In the genomic region with DNA sequence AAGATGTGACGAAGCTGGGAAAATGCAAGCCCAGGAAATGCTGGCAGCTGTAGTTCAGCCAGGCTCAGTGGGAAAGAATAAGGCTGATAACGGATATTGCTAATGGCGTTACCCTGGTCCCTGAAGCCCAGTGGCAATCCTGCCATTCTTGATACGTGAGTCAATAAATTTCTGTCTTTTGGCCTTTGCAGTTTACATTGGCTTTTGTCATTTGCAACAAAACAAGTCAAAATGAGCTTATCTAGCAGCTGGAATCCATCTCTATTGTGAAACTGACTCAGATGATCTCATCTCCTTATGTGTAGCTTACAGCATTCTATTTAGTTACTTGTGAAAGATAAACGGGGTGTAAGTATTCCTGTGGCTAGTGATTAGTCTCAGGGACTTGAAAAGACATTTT, we compare ENCODE assay signal across 18 cellular contexts. TPM values are rescaled to one million over a fixed set of nuclear protein-coding genes. Genes with fewer than 3 reads are reported as not detected.
A peak's percentile ranks its signal among the peaks of the same experiment; 100 is the strongest.
DNase-seq lines count a peak whose midpoint lies in the region; ATAC-seq and TF ChIP-seq lines count a peak whose summit lies in the region.
"Had no signal": no experiment of that assay in that cellular context is flagged by ENCODE, and none has a peak within 500 bp of the region (broad histone marks: within the 10 kb centered on the region; RNA-seq: fewer than 3 reads in every experiment).

No MANE protein-coding gene starts in this region.

- H2AFZ ChIP-seq in IMR-90 (replicated peaks; ENCODE audit: low read length, poor library complexity) (peak overlapping the region; percentile 29), mesenchymal stem cell (ENCODE audit: low read depth, low read length) (no peak overlapping the region)

- no peaks in the 10 kb centered on the region for H4K20me1 ChIP-seq in IMR-90 (ENCODE audit: insufficient read depth, low read length)
- H4K20me1 ChIP-seq: BLaER1 had no signal

- H4K91ac ChIP-seq in IMR-90 (ENCODE audit: insufficient read depth, low read depth, low read length): peak overlapping the region; percentile 50; the same call in 1 of the 2 replicates
- H4K91ac ChIP-seq in mesenchymal stem cell (ENCODE audit: low read length): no peak overlapping the region

- H2BK15ac ChIP-seq in IMR-90 (ENCODE audit: low read depth, low read length) (0 out of 3 replicates have a peak overlapping the region, but pooled peaks have one; percentile 32), mesenchymal stem cell (ENCODE audit: low read depth, poor library complexity, severe bottlenecking) (no peak overlapping the region)

- H3K4me2 ChIP-seq in IMR-90 (ENCODE audit: low read depth, low read length): peak overlapping the region; percentile 56
- H3K4me2 ChIP-seq in mesenchymal stem cell (ENCODE audit: low read length, poor library complexity, severe bottlenecking): no peak overlapping the region
- H3K4me2 ChIP-seq: BLaER1 had no signal

- no peak for TF ChIP-seq RAD21 in IMR-90 (IDR thresholded peaks at IDR 0.05; ENCODE audit: low read length)

- H3K27ac ChIP-seq in AG04450 (ENCODE audit: low read depth, low read length): peak overlapping the region; percentile 85
- peak overlapping the region; percentile 68; the same call in 1 of the 2 replicates for H3K27ac ChIP-seq in IMR-90 (ENCODE audit: insufficient read depth, low read length)
- H3K27ac ChIP-seq in mesenchymal stem cell (ENCODE audit: low read length, poor library complexity, severe bottlenecking): no peak overlapping the region
- H3K27ac ChIP-seq: BLaER1, gastrocnemius medialis, pancreas, vagina, WERI-Rb-1 had no signal

- POLR2A ChIA-PET in AG04450 (lab: Yijun Ruan, JAX) (interaction anchor here (0.7 kb wide), 1 partner anchor 45 kb away, joined by 4 read pairs; a partner anchor contains a TSS), IMR-90 (lab: Charles Lee; ENCODE audit: unreplicated experiment) (interaction anchor here (0.5 kb wide), 1 partner anchor 45 kb away, joined by 17 read pairs; a partner anchor contains a TSS)

- intact Hi-C loops in IMR-90 (cut with micrococcal nuclease): loop anchor here (2.0 kb wide), 1 partner anchor 65 kb away; no protein-coding TSS in a partner anchor

- H2AK9ac ChIP-seq in IMR-90 (replicated peaks; ENCODE audit: low read depth, low read length, poor library complexity): no peak overlapping the region

- H2AK5ac ChIP-seq in IMR-90 (ENCODE audit: low read depth, low read length): 0 out of 2 replicates have a peak overlapping the region, but pooled peaks have one; percentile 0
- no peak overlapping the region for H2AK5ac ChIP-seq in mesenchymal stem cell (ENCODE audit: low read length, severe bottlenecking)

- H3K9ac ChIP-seq in IMR-90 (ENCODE audit: low read depth, low read length) (peak overlapping the region; percentile 34; the same call in 1 of the 2 replicates), mesenchymal stem cell (ENCODE audit: low read length) (peak overlapping the region; percentile 65)
- H3K9ac ChIP-seq: BLaER1 had no signal

- WGBS in IMR-90 (ENCODE audit: extremely low coverage in 2 of 2, insufficient read length in 1 of 2), 2 experiments: 11% methylated on average over 3 of the region's 5 CpGs; no CpG with 5 or more reads in 1 of the 2 experiments
- 57% methylated on average over 4 of the region's 5 CpGs for WGBS in mesenchymal stem cell

- H3K27me3 ChIP-seq in AG04450 (ENCODE audit: control insufficient read depth, insufficient read depth, low read length) (no peaks in the 10 kb centered on the region), IMR-90 (ENCODE audit: control insufficient read depth, insufficient read depth, low read length) (no peaks in the 10 kb centered on the region), mesenchymal stem cell (ENCODE audit: control insufficient read depth in 1 of 2, insufficient read depth in 1 of 2, low read length in 2 of 2) (no peaks in the 10 kb centered on the region)
- H3K27me3 ChIP-seq: BLaER1, gastrocnemius medialis, pancreas, vagina had no signal

- H3K36me3 ChIP-seq in IMR-90 (ENCODE audit: control insufficient read depth, insufficient read depth, low read length) (peaks cover 2% of the 10 kb centered on the region), mesenchymal stem cell (ENCODE audit: control insufficient read depth in 1 of 2, insufficient read depth in 2 of 2, low read depth in 1 of 2, low read length in 2 of 2) (peaks cover 7 to 17% of the 10 kb centered on the region in 2 experiments)
- H3K36me3 ChIP-seq: vagina had no signal

- H2BK12ac ChIP-seq in mesenchymal stem cell (ENCODE audit: low read length in 2 of 2): no peak overlapping the region

- dilution Hi-C loops in IMR-90 (cut with HindIII; ENCODE audit: low sequenced_read_pairs, unreplicated experiment): no loop called here

- H3K79me1 ChIP-seq in IMR-90 (ENCODE audit: low read depth in 1 of 2, low read length in 2 of 2) (peaks cover 0 to 8% of the 10 kb centered on the region in 2 experiments; a peak in 2 of 4 replicates), mesenchymal stem cell (replicated peaks; ENCODE audit: low read length, poor library complexity, severe bottlenecking) (peaks cover 3% of the 10 kb centered on the region)

- in situ Hi-C loops in IMR-90 (cut with MboI; ENCODE audit: low sequenced_read_pairs): no loop called here

- no TSS peak for BruUV-seq in IMR-90 (replicated peaks; lab: Mats Ljungman, UMichigan)

- H2BK120ac ChIP-seq in IMR-90 (ENCODE audit: low read depth, low read length): peak overlapping the region; percentile 80
- no peak overlapping the region for H2BK120ac ChIP-seq in mesenchymal stem cell (ENCODE audit: low read depth, low read length)

- peak overlapping the region in 1 of 2 experiments; percentile 38; a peak in 1 of 4 replicates for H4K8ac ChIP-seq in IMR-90 (ENCODE audit: low read depth in 2 of 2, low read length in 2 of 2)
- no peak overlapping the region for H4K8ac ChIP-seq in mesenchymal stem cell (ENCODE audit: low read length)

- H3K18ac ChIP-seq in IMR-90 (ENCODE audit: low read depth, low read length): peak overlapping the region; percentile 63; the same call in 1 of the 2 replicates
- H3K18ac ChIP-seq in mesenchymal stem cell (ENCODE audit: low read depth in 1 of 2, low read length in 2 of 2): no peak overlapping the region

- TF ChIP-seq POLR2A in IMR-90 (IDR thresholded peaks at IDR 0.05; ENCODE audit: low read depth, low read length) (no peak), erythroblast (IDR thresholded peaks at IDR 0.05; ENCODE audit: low read length) (no peak)

- H3K14ac ChIP-seq in IMR-90 (replicated peaks; ENCODE audit: low read depth, low read length) (no peak overlapping the region; the same call in 1 of the 2 replicates), mesenchymal stem cell (ENCODE audit: low read length in 2 of 2) (no peak overlapping the region)

- H3K9me1 ChIP-seq in IMR-90 (ENCODE audit: insufficient read depth, low read length): peaks cover 3% of the 10 kb centered on the region; the same call in 1 of the 2 replicates

- H3K4me3 ChIP-seq in AG04450 (ENCODE audit: low read depth, low read length) (no peak overlapping the region), IMR-90 (ENCODE audit: insufficient read depth, low read depth, low read length) (no peak overlapping the region), mesenchymal stem cell (ENCODE audit: insufficient read depth in 1 of 2, low read depth in 1 of 2, low read length in 2 of 2) (peak overlapping the region in 1 of 2 experiments; percentile 46)
- H3K4me3 ChIP-seq: BLaER1, coronary artery, gastrocnemius medialis, pancreas, vagina had no signal

- CTCF ChIA-PET in AG04450 (lab: Charles Lee): interaction anchor here (0.6 kb wide), 1 partner anchor 45 kb away, joined by 3 read pairs; a partner anchor contains a TSS
- CTCF ChIA-PET in IMR-90 (lab: Yijun Ruan, JAX): no interaction called here

- peak overlapping the region; percentile 73; the same call in 1 of the 2 replicates for H2BK20ac ChIP-seq in IMR-90 (ENCODE audit: low read depth, low read length)

- H3K56ac ChIP-seq in IMR-90 (ENCODE audit: extremely low read depth, insufficient read depth, low read length): 0 out of 2 replicates have a peak overlapping the region, but pooled peaks have one; percentile 19

- peak overlapping the region; percentile 94 for H2BK5ac ChIP-seq in IMR-90 (ENCODE audit: low read depth, low read length, poor library complexity, severe bottlenecking)
- H2BK5ac ChIP-seq in mesenchymal stem cell (ENCODE audit: low read depth, low read length, poor library complexity, severe bottlenecking): no peak overlapping the region

- DNase-seq in AG04450 (ENCODE audit: low read depth, low spot score) (peak; percentile 81), IMR-90 (peak; percentile 96), erythroblast (lab: John Stamatoyannopoulos, UW) (peak; percentile 3 to 5), mesenchymal stem cell (peak; percentile 92), SKM-1 treated with dmso at 0.1 percent for 144 hours (lab: John Stamatoyannopoulos, UW; ENCODE audit: unreplicated experiment) (no peak), iPS-NIHi11 (ENCODE audit: low spot score) (no peak)
- no peak for DNase-seq in stimulated activated CD4-positive, alpha-beta T cell treated with anti-CD3 and anti-CD28 coated beads, Interleukin-2, amount 100 ng/mL, for 24 hours
- DNase-seq: DND-41; gastrocnemius medialis; pancreas; SHP77; stimulated activated naive CD4-positive, alpha-beta T cell; WERI-Rb-1 had no signal

- peaks cover 9% of the 10 kb centered on the region for H3K4me1 ChIP-seq in IMR-90 (ENCODE audit: control insufficient read depth, insufficient read depth, low read length)
- H3K4me1 ChIP-seq in mesenchymal stem cell (ENCODE audit: control insufficient read depth, insufficient read depth, low read depth, low read length): no peaks in the 10 kb centered on the region
- H3K4me1 ChIP-seq: BLaER1, gastrocnemius medialis, pancreas, vagina had no signal

- peak overlapping the region; percentile 13; the same call in 1 of the 2 replicates for H4K5ac ChIP-seq in IMR-90 (ENCODE audit: low read depth, low read length)

- TF ChIP-seq CTCF in AG04450 (IDR thresholded peaks at IDR 0.05; ENCODE audit: low read depth, low read length) (no peak), IMR-90 (conservative IDR thresholded peaks at IDR 0.05; ENCODE audit: low read depth, low read length) (no peak)

- no peaks in the 10 kb centered on the region for H3K9me3 ChIP-seq in AG04450 (ENCODE audit: control insufficient read depth, insufficient read depth, low read length)
- H3K9me3 ChIP-seq in IMR-90 (ENCODE audit: control insufficient read depth, insufficient read depth, low read length): no peaks in the 10 kb centered on the region
- no peaks in the 10 kb centered on the region for H3K9me3 ChIP-seq in mesenchymal stem cell (ENCODE audit: control insufficient read depth, low read length)
- H3K9me3 ChIP-seq: BLaER1, gastrocnemius medialis, pancreas, vagina had no signal

- H3K4ac ChIP-seq in IMR-90 (ENCODE audit: low read depth, low read length) (peak overlapping the region; percentile 8; the same call in 1 of the 2 replicates), mesenchymal stem cell (ENCODE audit: low read depth in 1 of 2, low read length in 2 of 2) (no peak overlapping the region)

- peak; percentile 81 for ATAC-seq in IMR-90 (ENCODE audit: low read depth)
- no peak for ATAC-seq in GM21786 (IDR thresholded peaks at IDR 0.05; ENCODE audit: unreplicated experiment)
- ATAC-seq: gastrocnemius medialis, left lobe of liver had no signal

- H3K23ac ChIP-seq in IMR-90 (ENCODE audit: low read depth, low read length): peak overlapping the region; percentile 23; the same call in 1 of the 2 replicates
- no peak overlapping the region for H3K23ac ChIP-seq in mesenchymal stem cell (ENCODE audit: low read length in 2 of 2)

RNA-seq across cellular contexts. Expression of a gene that starts 43.8 kb away (rescaled TPM):
- polyA plus RNA-seq in AG04450 (2011; rRNA removed) (18.8 and 28.1 TPM in 2 replicates), IMR-90 (2012; rRNA removed) (11.2 and 14.7 TPM in 2 replicates)
- 3.7 and 8.5 TPM in 2 replicates for polyA minus RNA-seq in AG04450 (2011; rRNA and poly(A)+ RNA removed)
- 4.1 and 11.7 TPM in 2 replicates for total RNA-seq in IMR-90 (2012; rRNA removed)
- polyA plus RNA-seq in IMR-90 (2012; cell fraction: cytosol; rRNA removed): 7.7 and 9.5 TPM in 2 replicates
- polyA plus RNA-seq in IMR-90 (2012; cell fraction: nucleus; rRNA removed; ENCODE audit: low replicate concordance): 9.3 and 19.8 TPM in 2 replicates
- 13.3 TPM for polyA plus RNA-seq in mesenchymal stem cell (2013, experiment 1 of 2)
- polyA plus RNA-seq in mesenchymal stem cell (2013, experiment 2 of 2): 16.6 TPM

RNA-seq across cellular contexts. Expression of a gene that starts 44.9 kb away (rescaled TPM):
- polyA plus RNA-seq in AG04450 (2011; rRNA removed): 87.1 and 113 TPM in 2 replicates
- polyA minus RNA-seq in AG04450 (2011; rRNA and poly(A)+ RNA removed): 277 and 400 TPM in 2 replicates
- 150 and 168 TPM in 2 replicates for total RNA-seq in IMR-90 (2012; rRNA removed)
- 49.1 and 58.7 TPM in 2 replicates for polyA plus RNA-seq in IMR-90 (2012; rRNA removed)
- 21.3 and 26.3 TPM in 2 replicates for polyA plus RNA-seq in IMR-90 (2012; cell fraction: cytosol; rRNA removed)
- polyA plus RNA-seq in IMR-90 (2012; cell fraction: nucleus; rRNA removed; ENCODE audit: low replicate concordance): 46.3 and 80.3 TPM in 2 replicates
- 170 TPM for polyA plus RNA-seq in mesenchymal stem cell (2013, experiment 1 of 2)
- polyA plus RNA-seq in mesenchymal stem cell (2013, experiment 2 of 2): 163 TPM

Comparison
In these comparisons a context has a peak if more than half of its experiments do, and no peak if none do; other contexts are left out.
1. DNase-seq: peak in AG04450 (single experiment), IMR-90 (single experiment), erythroblast (2 of 2) and mesenchymal stem cell (single experiment); none in SKM-1 treated with dmso at 0.1 percent for 144 hours (single experiment), iPS-NIHi11 (single experiment) and stimulated activated CD4-positive, alpha-beta T cell treated with anti-CD3 and anti-CD28 coated beads, Interleukin-2, amount 100 ng/mL, for 24 hours (0 of 2).